In the genomic region with DNA sequence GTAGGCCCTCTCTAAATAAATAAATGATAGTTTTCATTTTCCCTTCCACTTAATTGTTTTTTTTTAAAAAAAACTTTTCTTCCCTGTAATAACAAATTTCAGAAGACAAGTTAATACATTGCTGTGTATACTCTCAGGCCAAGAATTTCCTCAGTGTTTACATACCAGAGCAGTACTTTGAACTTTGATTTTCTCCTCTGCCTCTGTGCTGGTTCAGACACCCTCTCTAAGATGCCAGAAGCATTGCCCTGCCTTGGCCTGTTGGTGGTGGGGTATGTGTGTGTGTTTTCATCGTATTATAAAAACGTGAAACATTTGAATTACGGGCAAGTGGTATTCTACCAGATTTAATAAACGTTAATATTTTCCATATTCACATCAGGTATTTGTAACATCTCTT, we compare ENCODE assay signal across 8 cellular contexts.
DNase-seq lines count a peak whose midpoint lies in the region; ATAC-seq and TF ChIP-seq lines count a peak whose summit lies in the region.

No MANE protein-coding gene starts in this region.

- POLR2A ChIA-PET in A673 (lab: Charles Lee; ENCODE audit: low non-redundant PET): no interaction called here

- H3K27ac ChIP-seq in brain microvascular endothelial cell: peak overlapping the region; percentile 100
- H3K27ac ChIP-seq in A673 (ENCODE audit: low read depth, low read length, poor library complexity, severe bottlenecking): no peak overlapping the region

- no peaks in the 10 kb centered on the region for H3K27me3 ChIP-seq in brain microvascular endothelial cell (replicated peaks)
- H3K27me3 ChIP-seq in mucosa of stomach (ENCODE audit: control insufficient read depth, insufficient read depth, low read length): no peaks in the 10 kb centered on the region
- H3K27me3 ChIP-seq in A673 (replicated peaks; ENCODE audit: insufficient read depth, low read depth, low read length, poor library complexity): no peaks in the 10 kb centered on the region

- peak overlapping the region; percentile 52 for H3K4me3 Mint-ChIP-seq in stimulated activated naive CD8-positive, alpha-beta T cell treated with anti-CD3 and anti-CD28 coated beads, Interleukin-15, Interleukin-2, amounts not matched to agents 100 ng/mL and 50 ng/mL, for 24 hours

- DNase-seq in stimulated activated naive CD8-positive, alpha-beta T cell treated with anti-CD3 and anti-CD28 coated beads, Interleukin-15, Interleukin-2, amounts not matched to agents 100 U/mL and 50 U/mL, for 24 hours: no peak
- DNase-seq in brain microvascular endothelial cell (no peak), SKM-1 (lab: John Stamatoyannopoulos, UW; ENCODE audit: unreplicated experiment) (no peak), A673 (ENCODE audit: low spot score) (no peak), activated gamma-delta T cell (lab: John Stamatoyannopoulos, UW) (no peak)

- intact Hi-C loops in A673 (cut with micrococcal nuclease; ENCODE audit: unreplicated experiment): no loop called here

- H3K4me1 ChIP-seq in mucosa of stomach (ENCODE audit: control insufficient read depth, insufficient read depth, low read length): peaks cover 58% of the 10 kb centered on the region
- H3K4me1 ChIP-seq in A673 (ENCODE audit: insufficient read depth, low read length, poor library complexity, severe bottlenecking): peaks cover 38% of the 10 kb centered on the region

- BruUV-seq in A673 (replicated peaks; lab: Mats Ljungman, UMichigan): no TSS peak

- H3K4me3 ChIP-seq in brain microvascular endothelial cell (ENCODE audit: low read depth, low read length) (no peak overlapping the region), mucosa of stomach (ENCODE audit: low read length) (no peak overlapping the region), A673 (ENCODE audit: low read depth, low read length, poor library complexity, severe bottlenecking) (no peak overlapping the region)

- peak overlapping the region; percentile 53 for H3K9ac ChIP-seq in mucosa of stomach (ENCODE audit: low read length)

- CTCF ChIA-PET in A673 (lab: Charles Lee): no interaction called here

- H3K9me3 ChIP-seq in mucosa of stomach (ENCODE audit: control insufficient read depth, low read length) (no peaks in the 10 kb centered on the region), A673 (ENCODE audit: low read depth, low read length, poor library complexity, severe bottlenecking) (no peaks in the 10 kb centered on the region)

- in situ Hi-C loops in brain microvascular endothelial cell (cut with HindIII; ENCODE audit: low pct_ligation_motif_present, low sequenced_read_pairs): no loop called here

- no peaks in the 10 kb centered on the region for H3K9me3 Mint-ChIP-seq in stimulated activated naive CD8-positive, alpha-beta T cell treated with anti-CD3 and anti-CD28 coated beads, Interleukin-15, Interleukin-2, amounts not matched to agents 100 ng/mL and 50 ng/mL, for 24 hours

- H3K27ac Mint-ChIP-seq in stimulated activated naive CD8-positive, alpha-beta T cell treated with anti-CD3 and anti-CD28 coated beads, Interleukin-15, Interleukin-2, amounts not matched to agents 100 ng/mL and 50 ng/mL, for 24 hours: peak overlapping the region; percentile 95

- no peaks in the 10 kb centered on the region for H3K36me3 Mint-ChIP-seq in stimulated activated naive CD8-positive, alpha-beta T cell treated with anti-CD3 and anti-CD28 coated beads, Interleukin-15, Interleukin-2, amounts not matched to agents 100 ng/mL and 50 ng/mL, for 24 hours (ENCODE audit: low read depth)

- no peak for ATAC-seq in stimulated activated naive CD8-positive, alpha-beta T cell treated with anti-CD3 and anti-CD28 coated beads, Interleukin-15, Interleukin-2, amounts not matched to agents 100 U/mL and 50 U/mL, for 24 hours
- no peak for ATAC-seq in GM18519 (IDR thresholded peaks at IDR 0.05; ENCODE audit: low FRiP score, unreplicated experiment)

- H3K27me3 Mint-ChIP-seq in stimulated activated naive CD8-positive, alpha-beta T cell treated with anti-CD3 and anti-CD28 coated beads, Interleukin-15, Interleukin-2, amounts not matched to agents 100 ng/mL and 50 ng/mL, for 24 hours: no peaks in the 10 kb centered on the region

- TF ChIP-seq CTCF in brain microvascular endothelial cell (IDR thresholded peaks at IDR 0.05; ENCODE audit: low read depth, low read length, missing control alignments): no peak
- TF ChIP-seq CTCF in A673 (conservative IDR thresholded peaks at IDR 0.05; ENCODE audit: low read depth, low read length): no peak

- H3K36me3 ChIP-seq in brain microvascular endothelial cell (replicated peaks) (peaks cover 43% of the 10 kb centered on the region), mucosa of stomach (ENCODE audit: control insufficient read depth, insufficient read depth, low read length) (no peaks in the 10 kb centered on the region), A673 (ENCODE audit: insufficient read depth, low read length, poor library complexity, severe bottlenecking) (no peaks in the 10 kb centered on the region)

- H3K4me1 Mint-ChIP-seq in stimulated activated naive CD8-positive, alpha-beta T cell treated with anti-CD3 and anti-CD28 coated beads, Interleukin-15, Interleukin-2, amounts not matched to agents 100 ng/mL and 50 ng/mL, for 24 hours (ENCODE audit: low read depth): peaks cover 96% of the 10 kb centered on the region
